Comparison of ENCODE assay signal across 7 cellular contexts in genomic region chr12:131827961-131828534, GRCh38. TPM values are rescaled to one million over a fixed set of nuclear protein-coding genes. Genes with fewer than 3 reads are reported as not detected.
DNase-seq lines count a peak whose midpoint lies in the region; ATAC-seq and TF ChIP-seq lines count a peak whose summit lies in the region.

MMP17 (plus strand) TSS chr12:131828393; CDS start chr12:131828495, 102 bp downstream.

- no peaks in the 10 kb centered on the region for H3K9me3 Mint-ChIP-seq in activated naive CD8-positive, alpha-beta T cell treated with anti-CD3 and anti-CD28 coated beads, Interleukin-2, amount 10 ng/mL, durations not matched to agents 7 days and 5 days

- peaks cover 43% of the 10 kb centered on the region for H3K27me3 Mint-ChIP-seq in activated naive CD8-positive, alpha-beta T cell treated with anti-CD3 and anti-CD28 coated beads, Interleukin-2, amount 10 ng/mL, durations not matched to agents 7 days and 5 days

- DNase-seq in NCI-H2171 treated with DMSO at 0.1 percent for 48 hours (lab: John Stamatoyannopoulos, UW) (peak; percentile 26), left cardiac atrium (peak; percentile 69), retinal pigment epithelial cell (ENCODE audit: low read depth) (no peak), Ammon's horn (ENCODE audit: low spot score) (no peak)
- peak; percentile 62 for DNase-seq in activated naive CD8-positive, alpha-beta T cell treated with anti-CD3 and anti-CD28 coated beads, Interleukin-2, amount 10 ng/mL, durations not matched to agents 7 days and 5 days

- peaks cover 1% of the 10 kb centered on the region for H3K4me1 Mint-ChIP-seq in activated naive CD8-positive, alpha-beta T cell treated with anti-CD3 and anti-CD28 coated beads, Interleukin-2, amount 10 ng/mL, durations not matched to agents 7 days and 5 days

- H3K9me3 ChIP-seq in ES-I3 (ENCODE audit: control insufficient read depth, insufficient read depth, low read length): no peaks in the 10 kb centered on the region

- no peaks in the 10 kb centered on the region for H3K36me3 ChIP-seq in ES-I3 (ENCODE audit: insufficient read depth, low read length)

- H3K9ac ChIP-seq in ES-I3 (ENCODE audit: low read depth, low read length): peak within 1 kb of the TSS; percentile 51

- no peaks in the 10 kb centered on the region for H3K4me1 ChIP-seq in ES-I3 (ENCODE audit: insufficient read depth, low read length)

- no peak for TF ChIP-seq CTCF in retinal pigment epithelial cell (conservative IDR thresholded peaks at IDR 0.05; ENCODE audit: low read depth, low read length)

- intact Hi-C loops in left cardiac atrium (cut with DNase I): no loop called here

- H3K36me3 Mint-ChIP-seq in activated naive CD8-positive, alpha-beta T cell treated with anti-CD3 and anti-CD28 coated beads, Interleukin-2, amount 10 ng/mL, durations not matched to agents 7 days and 5 days: no peaks in the 10 kb centered on the region

- POLR2A ChIA-PET in activated naive CD8-positive, alpha-beta T cell treated with anti-CD3 and anti-CD28 coated beads, Interleukin-2, amount 10 ng/mL, durations not matched to agents 7 days and 5 days (lab: Charles Lee): no interaction called here

- ATAC-seq in GM21515 (IDR thresholded peaks at IDR 0.05; ENCODE audit: unreplicated experiment) (peak; percentile 55), left cardiac atrium (peak; percentile 31 to 32)
- peak; percentile 55 for ATAC-seq in activated naive CD8-positive, alpha-beta T cell treated with anti-CD3 and anti-CD28 coated beads, Interleukin-2, amount 10 ng/mL, durations not matched to agents 7 days and 5 days (ENCODE audit: low read depth)

- H3K27ac Mint-ChIP-seq in activated naive CD8-positive, alpha-beta T cell treated with anti-CD3 and anti-CD28 coated beads, Interleukin-2, amount 10 ng/mL, durations not matched to agents 7 days and 5 days: no peak within 1 kb of the TSS

- H3K4me3 Mint-ChIP-seq in activated naive CD8-positive, alpha-beta T cell treated with anti-CD3 and anti-CD28 coated beads, Interleukin-2, amount 10 ng/mL, durations not matched to agents 7 days and 5 days: peak within 1 kb of the TSS; percentile 65

- H3K4me3 ChIP-seq in retinal pigment epithelial cell (ENCODE audit: low read length): peak within 1 kb of the TSS; percentile 8

RNA-seq across cellular contexts. Expression of gene MMP17, which starts in this region (rescaled TPM):
- under 1 TPM; 0.36 to 0.54 TPM for total RNA-seq in activated naive CD8-positive, alpha-beta T cell treated with anti-CD3 and anti-CD28 coated beads, Interleukin-2, amount 10 ng/mL, durations not matched to agents 7 days and 5 days
- total RNA-seq in left cardiac atrium: 1 to 10 TPM; 1.7 to 2.4 TPM

Comparison
In these comparisons a context has a peak if more than half of its experiments do, and no peak if none do; other contexts are left out.
1. Peak in DNase-seq and ATAC-seq in activated naive CD8-positive, alpha-beta T cell treated with anti-CD3 and anti-CD28 coated beads, Interleukin-2, amount 10 ng/mL, durations not matched to agents 7 days and 5 days; RNA of the gene not detected or under 1 TPM.
2. DNase-seq: peak in NCI-H2171 treated with DMSO at 0.1 percent for 48 hours (single experiment) and left cardiac atrium (single experiment); none in retinal pigment epithelial cell (single experiment) and Ammon's horn (single experiment).
3. Peak in every context shown above with its lines, with median percentiles within 50 percentile points of each other: ATAC-seq.